8 cellular contexts compared by ENCODE assay signal in the genomic region with DNA sequence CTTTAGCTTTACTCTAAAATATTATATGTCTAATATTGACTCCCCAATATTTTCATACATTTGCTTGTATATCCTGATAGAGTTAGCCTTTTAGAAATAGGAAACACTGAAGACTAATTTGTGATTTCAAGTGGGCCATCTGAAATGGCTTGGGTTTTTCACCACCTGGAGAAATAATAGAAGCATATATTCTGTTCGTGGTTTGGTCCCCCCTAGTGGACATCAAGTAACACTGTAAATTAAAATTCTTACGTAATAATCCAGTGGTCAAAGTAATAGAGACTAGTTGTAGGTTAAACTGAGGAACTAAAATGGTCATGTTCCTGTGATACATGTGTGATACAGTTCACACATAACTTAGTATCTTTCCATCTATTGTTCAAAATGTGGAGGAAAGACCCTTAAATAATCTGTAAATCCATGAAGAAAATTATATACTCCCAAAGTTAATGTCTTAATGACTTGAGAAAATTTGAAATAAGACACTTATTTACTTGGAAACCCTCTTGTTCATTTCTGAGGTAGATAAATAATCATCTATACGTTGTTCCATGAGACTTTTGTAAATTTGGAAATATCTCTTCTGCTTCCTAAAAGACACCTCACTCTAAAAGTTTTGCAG.
A peak's percentile ranks its signal among the peaks of the same experiment; 100 is the strongest.
DNase-seq lines count a peak whose midpoint lies in the region; ATAC-seq, FAIRE-seq and TF ChIP-seq lines count a peak whose summit lies in the region.

No MANE protein-coding gene starts in this region.

- no TSS peak for BruUV-seq in endothelial cell of umbilical vein (replicated peaks; lab: Mats Ljungman, UMichigan)

- no peak overlapping the region for H3K4me2 ChIP-seq in endothelial cell of umbilical vein (ENCODE audit: insufficient read depth, low read length)

- no peak overlapping the region for H3K4me3 ChIP-seq in heart left ventricle
- H3K4me3 ChIP-seq in endothelial cell of umbilical vein (replicated peaks in 1 of 3; ENCODE audit: insufficient read depth in 1 of 3, low read depth in 1 of 3, low read length in 3 of 3): no peak overlapping the region
- no peak overlapping the region for H3K4me3 ChIP-seq in prostate gland
- no peak overlapping the region for H3K4me3 ChIP-seq in coronary artery

- FAIRE-seq in endothelial cell of umbilical vein (lab: Jason Lieb, UNC): peak; percentile 26

- H3K4me1 ChIP-seq in heart left ventricle (no peaks in the 10 kb centered on the region), endothelial cell of umbilical vein (ENCODE audit: control insufficient read depth, extremely low read depth, insufficient read depth, low read length) (no peaks in the 10 kb centered on the region), prostate gland (replicated peaks) (no peaks in the 10 kb centered on the region)

- H3K79me2 ChIP-seq in endothelial cell of umbilical vein (ENCODE audit: control insufficient read depth, insufficient read depth, low read length): no peaks in the 10 kb centered on the region

- no peaks in the 10 kb centered on the region for H4K20me1 ChIP-seq in endothelial cell of umbilical vein (replicated peaks; ENCODE audit: control insufficient read depth, extremely low read depth, insufficient read depth, low read length)

- ATAC-seq in heart left ventricle (no peak), HG02759 (IDR thresholded peaks at IDR 0.05; ENCODE audit: unreplicated experiment) (peak; percentile 72)

- TF ChIP-seq POLR2A in heart left ventricle (IDR thresholded peaks at IDR 0.05) (no peak), endothelial cell of umbilical vein (IDR thresholded peaks at IDR 0.05; ENCODE audit: low read depth, low read length) (no peak), prostate gland (IDR thresholded peaks at IDR 0.05) (no peak)

- CTCF ChIA-PET in endothelial cell of umbilical vein (lab: Charles Lee): interaction anchor here (1.1 to 3.3 kb wide), 8 partner anchors 9 to 944 kb away, joined by 3 to 21 read pairs (median 4); no protein-coding TSS in a partner anchor

- POLR2A ChIA-PET in endothelial cell of umbilical vein (lab: Charles Lee): no interaction called here

- H3K27me3 ChIP-seq in heart left ventricle (no peaks in the 10 kb centered on the region), endothelial cell of umbilical vein (ENCODE audit: control insufficient read depth in 2 of 2, insufficient read depth in 2 of 2, low read length in 2 of 2) (peaks cover 2 to 4% of the 10 kb centered on the region in 2 experiments), prostate gland (replicated peaks; ENCODE audit: insufficient read depth) (no peaks in the 10 kb centered on the region)

- 12 to 16% (median 15%) methylated on average over 3 of the region's 3 CpGs for WGBS in heart left ventricle, 4 donors
- WGBS in prostate gland: 13% methylated on average over 3 of the region's 3 CpGs

- intact Hi-C loops in heart left ventricle (cut with DNase I) (loop anchor here in 8 of 10 donors (2.0 to 10.0 kb wide), 5 partner anchors 231 to 337 kb away; no protein-coding TSS in a partner anchor), cardiac septum (cut with DNase I) (loop anchor here (5.0 kb wide), 1 partner anchor 336 kb away; no protein-coding TSS in a partner anchor), endothelial cell of umbilical vein (cut with micrococcal nuclease) (loop anchor here (1.0 kb wide), 1 partner anchor 337 kb away; no protein-coding TSS in a partner anchor), prostate gland (cut with DNase I) (loop anchor here (5.0 kb wide), 1 partner anchor 336 kb away; no protein-coding TSS in a partner anchor)

- DNase-seq in heart left ventricle (no peak), cardiac septum (ENCODE audit: low spot score) (no peak), NCI-H526 (lab: John Stamatoyannopoulos, UW) (peak; percentile 47 to 70), endothelial cell of umbilical vein (ENCODE audit: low read depth, low spot score) (peak; percentile 36), prostate gland (ENCODE audit: low spot score) (no peak), coronary artery (ENCODE audit: low spot score) (no peak)
- DNase-seq in activated CD4-positive, alpha-beta T cell treated with anti-CD3 and anti-CD28 coated beads for 1 hour: no peak

- dilution Hi-C loops in endothelial cell of umbilical vein (cut with MboI; ENCODE audit: extremely low pct_ligation_motif_present, low sequenced_read_pairs): no loop called here

- TF ChIP-seq CTCF in heart left ventricle (IDR thresholded peaks at IDR 0.05): peak in 11 of 12 donors; percentile 32 to 66 (median 49)
- peak; percentile 30 to 46 for TF ChIP-seq CTCF in endothelial cell of umbilical vein (IDR thresholded peaks at IDR 0.05; ENCODE audit: extremely low read depth in 1 of 2, insufficient read depth in 1 of 2, low read depth in 1 of 2, low read length in 2 of 2)
- peak in 3 of 4 experiments; percentile 50 to 54 (median 50) for TF ChIP-seq CTCF in prostate gland (IDR thresholded peaks at IDR 0.05)
- TF ChIP-seq CTCF in coronary artery (IDR thresholded peaks at IDR 0.05): no peak

- no peaks in the 10 kb centered on the region for H3K9me1 ChIP-seq in endothelial cell of umbilical vein (replicated peaks; ENCODE audit: control insufficient read depth, extremely low read depth, insufficient read depth, low read length)

- no peak overlapping the region for H2AFZ ChIP-seq in endothelial cell of umbilical vein (ENCODE audit: low read depth, low read length)

- H3K9ac ChIP-seq in endothelial cell of umbilical vein (replicated peaks; ENCODE audit: extremely low read depth, insufficient read depth, low read length): no peak overlapping the region

- no peak overlapping the region for H3K27ac ChIP-seq in heart left ventricle
- H3K27ac ChIP-seq in endothelial cell of umbilical vein (ENCODE audit: insufficient read depth, low read depth, low read length): no peak overlapping the region
- no peak overlapping the region for H3K27ac ChIP-seq in prostate gland
- H3K27ac ChIP-seq in coronary artery: no peak overlapping the region

- H3K9me3 ChIP-seq in heart left ventricle (no peaks in the 10 kb centered on the region), endothelial cell of umbilical vein (replicated peaks; ENCODE audit: control insufficient read depth, insufficient read depth, low read length) (no peaks in the 10 kb centered on the region), prostate gland (no peaks in the 10 kb centered on the region)

- H3K36me3 ChIP-seq in heart left ventricle (no peaks in the 10 kb centered on the region), endothelial cell of umbilical vein (ENCODE audit: control insufficient read depth in 2 of 2, extremely low read depth in 1 of 2, insufficient read depth in 2 of 2, low read length in 2 of 2) (no peaks in the 10 kb centered on the region), prostate gland (no peaks in the 10 kb centered on the region)

TF ChIP-seq in endothelial cell of umbilical vein, 7 proteins besides CTCF, POLR2A, EP300 and RAD21:
- no peak for TF ChIP-seq EZH2 (IDR thresholded peaks at IDR 0.05; ENCODE audit: borderline replicate concordance, low read depth, low read length, severe bottlenecking)
- TF ChIP-seq FOS (IDR thresholded peaks at IDR 0.05; ENCODE audit: borderline replicate concordance, insufficient read depth, low read length): no peak
- TF ChIP-seq POLR2AphosphoS5 (IDR thresholded peaks at IDR 0.05; ENCODE audit: insufficient read depth, low read depth, low read length): no peak
- no peak for TF ChIP-seq MYC (IDR thresholded peaks at IDR 0.05; ENCODE audit: low read depth, low read length)
- TF ChIP-seq JUN (IDR thresholded peaks at IDR 0.05; ENCODE audit: borderline replicate concordance, insufficient read depth, insufficient read length, low read depth): no peak
- no peak for TF ChIP-seq GATA2 (IDR thresholded peaks at IDR 0.05; ENCODE audit: insufficient read depth, insufficient read length, low read depth, low read length)
- TF ChIP-seq, protein P1, sequence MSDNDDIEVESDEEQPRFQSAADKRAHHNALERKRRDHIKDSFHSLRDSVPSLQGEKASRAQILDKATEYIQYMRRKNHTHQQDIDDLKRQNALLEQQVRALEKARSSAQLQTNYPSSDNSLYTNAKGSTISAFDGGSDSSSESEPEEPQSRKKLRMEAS (IDR thresholded peaks at IDR 0.05; ENCODE audit: insufficient read depth, insufficient read length): no peak
TF ChIP-seq in endothelial cell of umbilical vein: peak in this region for 0.

Comparison
In these comparisons a context has a peak if more than half of its experiments do, and no peak if none do; other contexts are left out.
1. DNase-seq: peak in NCI-H526 (2 of 2) and endothelial cell of umbilical vein (single experiment); none in heart left ventricle (0 of 5), cardiac septum (single experiment), prostate gland (single experiment), activated CD4-positive, alpha-beta T cell treated with anti-CD3 and anti-CD28 coated beads for 1 hour (single experiment) and coronary artery (single experiment).